Comparison of ENCODE assay signal across 26 cellular contexts in genomic region chr9:108356806-108357205, GRCh38.
"Had no signal": no experiment of that assay in that cellular context is flagged by ENCODE, and none has a peak within 500 bp of the region (broad histone marks: within the 10 kb centered on the region; RNA-seq: fewer than 3 reads in every experiment).

No MANE protein-coding gene starts in this region.

- ATAC-seq: left lobe of liver; mucosa of descending colon; natural killer cell treated with Interleukin-12 subunit alpha and Interleukin-12 subunit beta and Interleukin-15 and Interleukin-18, amount 100 ng/mL, for 72 hours; right lobe of liver; stimulated activated naive B cell treated with anti-CD40 and anti-IgM and Interleukin-4, amounts not matched to agents 10 μg/mL and 1 μg/mL and 100 μg/mL, for 72 hours; upper lobe of right lung had no signal

- H3K27me3 Mint-ChIP-seq: natural killer cell treated with Interleukin-12 subunit alpha and Interleukin-12 subunit beta and Interleukin-15 and Interleukin-18, amount 100 ng/mL, for 72 hours had no signal

- H3K36me3 Mint-ChIP-seq: mesothelial cell of epicardium; natural killer cell treated with Interleukin-12 subunit alpha and Interleukin-12 subunit beta and Interleukin-15 and Interleukin-18, amount 100 ng/mL, for 72 hours; neural progenitor cell; stimulated activated naive B cell treated with anti-CD40 and anti-IgM and Interleukin-4, amounts not matched to agents 10 μg/mL and 1 μg/mL and 100 μg/mL, for 72 hours had no signal

- H3K9me3 Mint-ChIP-seq: neural progenitor cell had no signal

- H3K4me1 Mint-ChIP-seq: immature natural killer cell; naive B cell; neural progenitor cell; stimulated activated naive B cell treated with anti-CD40 and anti-IgM and Interleukin-4, amounts not matched to agents 10 μg/mL and 1 μg/mL and 100 μg/mL, for 72 hours had no signal

- H3K4me3 ChIP-seq: esophagus muscularis mucosa, lung, mucosa of descending colon, neural progenitor cell, right lobe of liver, thoracic aorta, tibial nerve, upper lobe of right lung, vagina had no signal

- H3K27ac Mint-ChIP-seq: endodermal cell; immature natural killer cell; mesothelial cell of epicardium; naive B cell; natural killer cell treated with Interleukin-12 subunit alpha and Interleukin-12 subunit beta and Interleukin-15 and Interleukin-18, amount 100 ng/mL, for 72 hours; neural progenitor cell; progenitor cell of endocrine pancreas; stimulated activated naive B cell treated with anti-CD40 and anti-IgM and Interleukin-4, amounts not matched to agents 10 μg/mL and 1 μg/mL and 100 μg/mL, for 72 hours; stimulated activated naive CD8-positive, alpha-beta T cell treated with anti-CD3 and anti-CD28 coated beads, Interleukin-15, Interleukin-2, amounts not matched to agents 100 ng/mL and 50 ng/mL, for 24 hours had no signal

- H3K4me3 Mint-ChIP-seq: endodermal cell; immature natural killer cell; mesothelial cell of epicardium; naive B cell; natural killer cell treated with Interleukin-12 subunit alpha and Interleukin-12 subunit beta and Interleukin-15 and Interleukin-18, amount 100 ng/mL, for 72 hours; neural progenitor cell; stimulated activated naive B cell treated with anti-CD40 and anti-IgM and Interleukin-4, amounts not matched to agents 10 μg/mL and 1 μg/mL and 100 μg/mL, for 72 hours; stimulated activated naive CD8-positive, alpha-beta T cell treated with anti-CD3 and anti-CD28 coated beads, Interleukin-15, Interleukin-2, amounts not matched to agents 100 ng/mL and 50 ng/mL, for 24 hours had no signal

- DNase-seq: effector CD8-positive, alpha-beta T cell; endodermal cell; foreskin melanocyte; hypothalamus; immature natural killer cell; islet precursor cell; mesenchymal stem cell; mucosa of descending colon; naive B cell; right lobe of liver; small intestine; stimulated activated CD4-positive, alpha-beta T cell treated with anti-CD3 and anti-CD28 coated beads, Interleukin-15, amount 100 ng/mL, for 24 hours; stimulated activated CD4-positive, alpha-beta T cell treated with anti-CD3 and anti-CD28 coated beads, Interleukin-2, amount 100 ng/mL, for 48 hours; stimulated activated naive B cell treated with anti-CD40 and anti-IgM and Interleukin-4, amounts not matched to agents 10 μg/mL and 1 μg/mL and 100 μg/mL, for 72 hours; upper lobe of right lung had no signal
